ENCODE assay signal across 1 cellular context in genomic region chr1:61270761-61271411, GRCh38.
A peak's percentile ranks its signal among the peaks of the same experiment; 100 is the strongest.
TF ChIP-seq lines count a peak whose summit lies in the region.

No MANE protein-coding gene starts in this region.

TF ChIP-seq in K562, 482 proteins besides CTCF, POLR2A, EP300 and RAD21 (continued from another document):
- TF ChIP-seq ZNF639 (CRISPR knock-in tag; conservative IDR thresholded peaks at IDR 0.05 in 1 of 2, IDR thresholded peaks at IDR 0.05 in 1 of 2) = peak in 1 of 2 experiments; percentile 52; a peak in 1 of 4 replicates
- no peak for TF ChIP-seq STAG1 (CRISPR knock-in tag; IDR thresholded peaks at IDR 0.05; ENCODE audit: borderline replicate concordance)
- 0 out of 2 replicates have a peak, but pooled peaks have one; percentile 35 for TF ChIP-seq MBD2 (IDR thresholded peaks at IDR 0.05; ENCODE audit: borderline replicate concordance, low read depth)
- peak; percentile 83 for TF ChIP-seq TAL1 (IDR thresholded peaks at IDR 0.05)
- TF ChIP-seq FOXJ3 (CRISPR knock-in tag; IDR thresholded peaks at IDR 0.05) = no peak
- peak; percentile 53 for TF ChIP-seq FOS (IDR thresholded peaks at IDR 0.05; ENCODE audit: extremely low read depth, insufficient read length)
- TF ChIP-seq MAFK (IDR thresholded peaks at IDR 0.05; ENCODE audit: low read length) = peak; percentile 40; the same call in 1 of the 2 replicates
- peak; percentile 64 for TF ChIP-seq CEBPB (tag; IDR thresholded peaks at IDR 0.05)
- TF ChIP-seq FOXM1 (IDR thresholded peaks at IDR 0.05; ENCODE audit: low read depth) = peak; percentile 59; the same call in 1 of the 2 replicates
- TF ChIP-seq FOXM1 (CRISPR knock-in tag; IDR thresholded peaks at IDR 0.05; ENCODE audit: low read depth) = no peak
- TF ChIP-seq SIX5 (IDR thresholded peaks at IDR 0.05; ENCODE audit: borderline replicate concordance in 1 of 2, insufficient read depth in 1 of 2, low read depth in 1 of 2, low read length in 2 of 2) = no peak
- TF ChIP-seq MEIS2 (IDR thresholded peaks at IDR 0.05; ENCODE audit: partially characterized antibody) = peak; percentile 67
- no peak for TF ChIP-seq MXI1 (IDR thresholded peaks at IDR 0.05; ENCODE audit: low read depth, low read length)
- no peak for TF ChIP-seq PHF8 (IDR thresholded peaks at IDR 0.05; ENCODE audit: borderline replicate concordance, low read length)
